Comparison of ENCODE assay signal across 9 cellular contexts in the genomic region with DNA sequence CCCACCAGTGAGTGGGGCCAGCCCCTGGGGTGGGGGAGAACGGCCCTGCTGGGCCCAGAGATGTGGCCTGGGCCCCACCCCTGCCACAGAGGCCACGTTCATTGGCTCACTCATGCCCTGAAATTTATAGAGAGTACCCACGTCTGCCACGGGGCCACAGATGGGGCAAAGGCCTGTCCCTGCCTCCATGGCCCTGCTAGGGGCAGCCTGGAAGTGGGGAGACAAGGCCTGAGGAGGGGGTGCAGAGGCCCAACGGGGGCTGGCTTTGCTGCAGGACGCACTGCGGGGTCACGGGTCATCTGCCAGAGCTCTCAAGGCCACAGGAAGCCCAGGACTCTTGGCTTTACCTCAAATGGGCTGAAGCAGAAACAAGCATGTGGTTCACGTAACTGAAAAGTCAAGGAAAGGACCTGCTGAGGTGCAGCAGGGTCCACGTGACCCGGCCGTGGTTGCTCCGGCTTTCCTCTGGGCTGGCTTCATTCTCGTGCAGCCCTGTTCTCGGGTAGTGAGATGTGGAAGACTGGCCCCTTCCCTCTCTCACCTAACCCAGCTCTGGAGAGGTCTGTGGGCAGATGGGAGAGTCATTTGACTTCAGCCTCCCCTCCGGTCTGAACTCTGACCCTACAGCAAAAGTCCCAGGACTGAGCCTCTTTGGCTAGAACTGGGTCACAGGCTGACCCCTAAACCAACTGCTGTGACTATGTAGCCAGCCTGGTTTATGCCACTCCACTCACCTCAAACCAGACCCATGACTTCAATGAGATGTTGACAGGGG. TPM values are rescaled to one million over a fixed set of nuclear protein-coding genes. Genes with fewer than 3 reads are reported as not detected.
A peak's percentile ranks its signal among the peaks of the same experiment; 100 is the strongest.
DNase-seq lines count a peak whose midpoint lies in the region; ATAC-seq and TF ChIP-seq lines count a peak whose summit lies in the region.
"Had no signal": no experiment of that assay in that cellular context is flagged by ENCODE, and none has a peak within 500 bp of the region (broad histone marks: within the 10 kb centered on the region; RNA-seq: fewer than 3 reads in every experiment).

No MANE protein-coding gene starts in this region.

- no peaks in the 10 kb centered on the region for H3K9me3 Mint-ChIP-seq in activated naive CD8-positive, alpha-beta T cell treated with anti-CD3 and anti-CD28 coated beads for 36 hours

- TF ChIP-seq POLR2A in heart left ventricle (IDR thresholded peaks at IDR 0.05) = no peak
- no peak for TF ChIP-seq POLR2A in transverse colon (IDR thresholded peaks at IDR 0.05)

- no peaks in the 10 kb centered on the region for H3K36me3 Mint-ChIP-seq in activated naive CD8-positive, alpha-beta T cell treated with anti-CD3 and anti-CD28 coated beads for 36 hours

- peaks cover 0 to 3% (median 0%) of the 10 kb centered on the region in 12 donors for H3K9me3 ChIP-seq in heart left ventricle
- no peaks in the 10 kb centered on the region for H3K9me3 ChIP-seq in mesodermal cell (ENCODE audit: control insufficient read depth, low read length)
- no peaks in the 10 kb centered on the region for H3K9me3 ChIP-seq in transverse colon

- H3K27ac ChIP-seq in heart left ventricle = peak overlapping the region in 9 of 12 donors; percentile 6 to 84 (median 61)
- H3K27ac ChIP-seq in mesodermal cell (ENCODE audit: low read depth, low read length, severe bottlenecking) = peak overlapping the region; percentile 62
- H3K27ac ChIP-seq in transverse colon = peak overlapping the region in 3 of 4 donors; percentile 50 to 91 (median 66)

- H3K4me1 ChIP-seq in heart left ventricle = peaks cover 6 to 79% (median 37%) of the 10 kb centered on the region in 12 donors
- H3K4me1 ChIP-seq in mesodermal cell (ENCODE audit: control insufficient read depth, insufficient read depth, low read length, poor library complexity, severe bottlenecking) = no peaks in the 10 kb centered on the region
- H3K4me1 ChIP-seq in transverse colon = peaks cover 20 to 39% (median 29%) of the 10 kb centered on the region in 4 donors

- no peak for TF ChIP-seq CTCF in heart left ventricle (IDR thresholded peaks at IDR 0.05)
- no peak for TF ChIP-seq CTCF in transverse colon (IDR thresholded peaks at IDR 0.05)

- H3K4me3 ChIP-seq in heart left ventricle (peak overlapping the region in 8 of 12 donors; percentile 36 to 92 (median 80)), mesodermal cell (ENCODE audit: extremely low read depth, insufficient read depth, low read length, poor library complexity, severe bottlenecking) (no peak overlapping the region), transverse colon (peak overlapping the region in 1 of 4 donors; percentile 48)

- H3K27me3 ChIP-seq in heart left ventricle = no peaks in the 10 kb centered on the region
- no peaks in the 10 kb centered on the region for H3K27me3 ChIP-seq in transverse colon

- TF ChIP-seq EP300 in transverse colon (IDR thresholded peaks at IDR 0.05; ENCODE audit: low read depth) = no peak

- peak overlapping the region; percentile 52 for H3K27ac Mint-ChIP-seq in activated naive CD8-positive, alpha-beta T cell treated with anti-CD3 and anti-CD28 coated beads for 36 hours

- 50 to 60% (median 55%) methylated on average over 10 to 16 of the region's 16 CpGs for WGBS in heart left ventricle, 4 donors
- 82 to 87% methylated on average over 14 of the region's 16 CpGs for WGBS in mesodermal cell (ENCODE audit: insufficient coverage in 2 of 2), 2 experiments
- WGBS in transverse colon (ENCODE audit: low coverage in 1 of 2), 2 donors = 70% methylated on average over 14 of the region's 16 CpGs; no CpG with 5 or more reads in 1 of the 2 donors

- intact Hi-C loops in heart left ventricle (cut with DNase I) = loop anchor here in 5 of 10 donors (5.0 to 10.0 kb wide), 5 partner anchors 50 to 170 kb away; partner anchors contain the start of genes MTG2 (in 3 of the 5), CABLES2 (in 1 of the 5), PSMA7 (in 1 of the 5) and SS18L1 (in 1 of the 5)
- intact Hi-C loops in cardiac septum (cut with DNase I) = loop anchor here (5.0 kb wide), 1 partner anchor 115 kb away; the partner anchor contains the start of gene LSM14B
- intact Hi-C loops in transverse colon (cut with DNase I; ENCODE audit: low total_unique reads) = loop anchor here (10.0 kb wide), 1 partner anchor 52 kb away; the partner anchor contains the start of gene MTG2

- in situ Hi-C loops in transverse colon (cut with MboI; ENCODE audit: low pct_ligation_motif_present in 1 of 4, low pct_unique_long_range_greater_than_20kb in 1 of 4, low sequenced_read_pairs in 3 of 4) = no loop called here

- DNase-seq in heart left ventricle (peak in 1 of 5 donors; percentile 52), cardiac septum (ENCODE audit: low spot score) (no peak), transverse colon (no peak), OCI-M2 (lab: John Stamatoyannopoulos, UW; ENCODE audit: unreplicated experiment) (no peak), amygdala (lab: John Stamatoyannopoulos, UW) (no peak), GOT3 (lab: John Stamatoyannopoulos, UW) (no peak)
- DNase-seq in activated naive CD8-positive, alpha-beta T cell treated with anti-CD3 and anti-CD28 coated beads for 36 hours = no peak

- no peak for ATAC-seq in heart left ventricle

- H3K4me1 Mint-ChIP-seq in activated naive CD8-positive, alpha-beta T cell treated with anti-CD3 and anti-CD28 coated beads for 36 hours = peaks cover 24% of the 10 kb centered on the region

- peak overlapping the region; percentile 70 for H3K4me3 Mint-ChIP-seq in activated naive CD8-positive, alpha-beta T cell treated with anti-CD3 and anti-CD28 coated beads for 36 hours

- H3K36me3 ChIP-seq in heart left ventricle = peaks cover 0 to 6% (median 0%) of the 10 kb centered on the region in 9 donors
- H3K36me3 ChIP-seq in mesodermal cell (ENCODE audit: control insufficient read depth, insufficient read depth, low read length) = peaks cover 9% of the 10 kb centered on the region
- H3K36me3 ChIP-seq in transverse colon = no peaks in the 10 kb centered on the region

- peaks cover 5% of the 10 kb centered on the region for H3K27me3 Mint-ChIP-seq in activated naive CD8-positive, alpha-beta T cell treated with anti-CD3 and anti-CD28 coated beads for 36 hours

RNA-seq across cellular contexts. Expression of gene OSBPL2, which starts 1.1 kb away (rescaled TPM):
- total RNA-seq in heart left ventricle = 10 to 100 TPM; 20.7 to 57.9 (median 40.3) TPM
- polyA plus RNA-seq in heart left ventricle = 10 to 100 TPM; 20.0 to 21.7 TPM
- 55.1 TPM for total RNA-seq in cardiac septum
- total RNA-seq in activated naive CD8-positive, alpha-beta T cell treated with anti-CD3 and anti-CD28 coated beads for 36 hours = 10 to 100 TPM; 19.2 to 20.4 TPM
- 24.5 TPM for polyA plus RNA-seq in mesodermal cell (2013, experiment 1 of 2)
- 24.1 TPM for polyA plus RNA-seq in mesodermal cell (2013, experiment 2 of 2)
- 100 to 1,000 TPM in 1 of 4 donors, 10 to 100 TPM in 3; 36.2 to 101 (median 73.3) TPM for total RNA-seq in transverse colon

RNA-seq across cellular contexts. Expression of gene HRH3, which starts 17.1 kb away (rescaled TPM):
- total RNA-seq in heart left ventricle = not detected
- not detected for polyA plus RNA-seq in heart left ventricle
- total RNA-seq in cardiac septum = not detected
- total RNA-seq in activated naive CD8-positive, alpha-beta T cell treated with anti-CD3 and anti-CD28 coated beads for 36 hours = not detected
- polyA plus RNA-seq in mesodermal cell (2013, experiment 1 of 2) = not detected
- not detected for polyA plus RNA-seq in mesodermal cell (2013, experiment 2 of 2)
- not detected for total RNA-seq in transverse colon
- total RNA-seq: endothelial cell of umbilical vein had no signal
- polyA plus RNA-seq: endothelial cell of umbilical vein had no signal

RNA-seq across cellular contexts. Expression of gene MTG2, which starts 54.4 kb away (rescaled TPM):
- 10 to 100 TPM; 20.7 to 36.8 (median 26.5) TPM for total RNA-seq in heart left ventricle
- 10 to 100 TPM; 28.9 to 40.7 TPM for polyA plus RNA-seq in heart left ventricle
- 26.6 TPM for total RNA-seq in cardiac septum
- 10 to 100 TPM; 36.1 to 39.9 TPM for total RNA-seq in activated naive CD8-positive, alpha-beta T cell treated with anti-CD3 and anti-CD28 coated beads for 36 hours
- polyA plus RNA-seq in mesodermal cell (2013, experiment 1 of 2) = 24.6 TPM
- polyA plus RNA-seq in mesodermal cell (2013, experiment 2 of 2) = 21.6 TPM
- total RNA-seq in transverse colon = 10 to 100 TPM in 3 of 4 donors, 1 to 10 TPM in 1; 9.8 to 58.0 (median 23.1) TPM
